In the genomic region with DNA sequence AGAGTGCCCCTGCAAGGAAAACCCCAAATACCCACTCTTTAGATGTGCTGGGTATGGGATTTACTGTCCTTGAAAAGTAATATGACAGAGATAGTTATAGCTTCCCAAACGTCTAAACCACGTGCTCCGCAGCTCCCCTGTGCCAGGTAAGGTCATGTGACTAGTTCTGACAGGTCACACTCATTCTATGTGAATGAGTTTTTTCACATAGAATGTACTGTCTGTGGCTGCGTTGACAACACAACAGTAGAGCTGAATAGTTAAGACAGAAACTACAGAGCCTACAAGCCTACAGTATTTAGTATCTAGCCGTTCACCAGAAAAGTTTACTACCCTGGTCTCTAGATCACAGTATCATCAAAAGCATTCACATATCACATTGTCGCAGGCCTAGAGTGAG, we compare ENCODE assay signal across 25 cellular contexts.
"Had no signal": no experiment of that assay in that cellular context is flagged by ENCODE, and none has a peak within 500 bp of the region (broad histone marks: within the 10 kb centered on the region; RNA-seq: fewer than 3 reads in every experiment).

No MANE protein-coding gene starts in this region.

- H3K9me3 Mint-ChIP-seq: activated B cell treated with CpG ODN at 0.5 μM for 24 hours; dendritic cell treated with granulocyte-macrophage colony-stimulating factor and Interleukin-4, amounts not matched to agents 40 ng/mL and 50 ng/mL, for 4 days; neural crest cell; stimulated activated effector memory CD8-positive, alpha-beta T cell treated with anti-CD3 and anti-CD28 coated beads, Interleukin-12 subunit alpha, Interleukin-12 subunit beta, amount 100 ng/mL, for 72 hours; type B pancreatic cell had no signal

- ATAC-seq: left colon; right lobe of liver; stimulated activated effector memory CD8-positive, alpha-beta T cell treated with anti-CD3 and anti-CD28 coated beads, Interleukin-12 subunit alpha, Interleukin-12 subunit beta, amount 100 ng/mL, for 72 hours had no signal

- H3K36me3 Mint-ChIP-seq: stimulated activated effector memory CD8-positive, alpha-beta T cell treated with anti-CD3 and anti-CD28 coated beads, Interleukin-12 subunit alpha, Interleukin-12 subunit beta, amount 100 ng/mL, for 72 hours; type B pancreatic cell had no signal

- H3K4me3 Mint-ChIP-seq: activated B cell treated with CpG ODN at 0.5 μM for 24 hours; dendritic cell treated with granulocyte-macrophage colony-stimulating factor and Interleukin-4, amounts not matched to agents 40 ng/mL and 50 ng/mL, for 4 days; neural crest cell; stimulated activated effector memory CD8-positive, alpha-beta T cell treated with anti-CD3 and anti-CD28 coated beads, Interleukin-12 subunit alpha, Interleukin-12 subunit beta, amount 100 ng/mL, for 72 hours; type B pancreatic cell had no signal

- H3K27ac Mint-ChIP-seq: activated B cell treated with CpG ODN at 0.5 μM for 24 hours; dendritic cell treated with granulocyte-macrophage colony-stimulating factor and Interleukin-4, amounts not matched to agents 40 ng/mL and 50 ng/mL, for 4 days; type B pancreatic cell had no signal

- H3K4me3 ChIP-seq: adrenal gland, ascending aorta, right lobe of liver, skin epidermis, testis, vagina had no signal

- FAIRE-seq: keratinocyte had no signal

- H3K4me1 ChIP-seq: adrenal gland, ascending aorta, right lobe of liver, testis, vagina had no signal

- H3K27me3 ChIP-seq: adrenal gland, ascending aorta, brain microvascular endothelial cell, right lobe of liver, testis, vagina had no signal

- DNase-seq: activated B cell treated with CpG ODN at 0.5 μM for 24 hours; activated CD4-positive, alpha-beta T cell treated with anti-CD3 and anti-CD28 coated beads for 4 hours; activated CD8-positive, alpha-beta memory T cell treated with anti-CD3 and anti-CD28 coated beads, Interleukin-2, amount 50 U/mL, for 4 hours; activated gamma-delta T cell treated with Interleukin-2 at 50 U/mL for 16 hours; adrenal gland; brain microvascular endothelial cell; caudate nucleus; effector CD4-positive, alpha-beta T cell; erythroblast; foreskin fibroblast; left colon; mesenchymal stem cell; occipital lobe; right lobe of liver; stimulated activated CD4-positive, alpha-beta T cell treated with anti-CD3 and anti-CD28 coated beads, Interleukin-2, amount 100 ng/mL, for 24 hours; T1000; testis had no signal

- H3K27ac ChIP-seq: adrenal gland, ascending aorta, brain microvascular endothelial cell, right lobe of liver, skin epidermis, testis, vagina had no signal

- H3K36me3 ChIP-seq: adrenal gland, ascending aorta, brain microvascular endothelial cell, right lobe of liver, vagina had no signal

- H3K27me3 Mint-ChIP-seq: activated B cell treated with CpG ODN at 0.5 μM for 24 hours had no signal

- H3K9me3 ChIP-seq: adrenal gland, ascending aorta, right lobe of liver, testis, vagina had no signal
